In the genomic region with DNA sequence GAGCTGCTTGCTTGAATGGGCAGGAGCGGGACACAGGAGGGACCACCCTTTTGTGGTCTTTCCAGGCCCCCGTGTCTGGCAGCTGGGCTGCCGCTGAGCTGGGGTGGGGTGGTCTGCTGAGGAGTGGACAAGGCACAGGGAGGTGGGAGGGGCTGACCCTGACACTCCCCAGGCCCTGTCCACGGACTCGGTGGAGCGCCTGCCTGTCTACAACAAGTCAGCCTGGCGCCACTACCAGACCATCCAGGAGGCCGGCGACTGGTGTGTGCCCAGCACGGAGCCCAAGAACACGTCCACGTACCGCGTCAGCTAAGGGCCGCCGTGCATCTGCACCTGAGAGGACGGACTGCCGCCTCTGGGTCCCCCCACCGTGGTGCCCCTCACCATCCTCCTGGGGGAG, we compare ENCODE assay signal across 25 cellular contexts. TPM values are rescaled to one million over a fixed set of nuclear protein-coding genes. Genes with fewer than 3 reads are reported as not detected.
DNase-seq lines count a peak whose midpoint lies in the region; ATAC-seq, FAIRE-seq and TF ChIP-seq lines count a peak whose summit lies in the region.
"Had no signal": no experiment of that assay in that cellular context is flagged by ENCODE, and none has a peak within 500 bp of the region (broad histone marks: within the 10 kb centered on the region; RNA-seq: fewer than 3 reads in every experiment).

No MANE protein-coding gene starts in this region.

- no peak for ATAC-seq in Right ventricle myocardium superior (ENCODE audit: poor library complexity)
- no peak for ATAC-seq in left cardiac atrium
- ATAC-seq in sciatic nerve, result no peak
- ATAC-seq in thoracic aorta (ENCODE audit: insufficient number of reproducible peaks, low FRiP score, low read depth), result no peak
- ATAC-seq in GM21381 (IDR thresholded peaks at IDR 0.05; ENCODE audit: unreplicated experiment), result no peak
- ATAC-seq: GM12878 had no signal

- H3K27me3 ChIP-seq in left ventricle myocardium inferior (ENCODE audit: low read depth) (no peaks in the 10 kb centered on the region), thoracic aorta (replicated peaks; ENCODE audit: insufficient read depth) (no peaks in the 10 kb centered on the region)

- FAIRE-seq in urothelium cell line (lab: Jason Lieb, UNC), result no peak
- FAIRE-seq: G401.6, GM12878 had no signal

- H3K4me1 ChIP-seq in left ventricle myocardium inferior, result peaks cover 70% of the 10 kb centered on the region
- peaks cover 16 to 30% of the 10 kb centered on the region in 2 donors for H3K4me1 ChIP-seq in thoracic aorta (ENCODE audit: control insufficient read depth in 1 of 2, low read depth in 2 of 2)

- intact Hi-C loops in Right ventricle myocardium superior (cut with DNase I) (no loop called here), left cardiac atrium (cut with DNase I) (loop anchor here (10.0 kb wide), 2 partner anchors 55 to 65 kb away; partner anchors contain the start of gene SGCA (in 1 of the 2)), left ventricle myocardium inferior (cut with micrococcal nuclease) (no loop called here), sciatic nerve (cut with DNase I) (loop anchor here (10.0 kb wide), 1 partner anchor 185 kb away; no protein-coding TSS in a partner anchor)

- no peak overlapping the region for H3K4me3 ChIP-seq in left ventricle myocardium inferior
- no peak overlapping the region for H3K4me3 ChIP-seq in thoracic aorta
- H3K4me3 ChIP-seq: GM12878, PC-9 had no signal

- H3K36me3 ChIP-seq in left ventricle myocardium inferior (peaks cover 53% of the 10 kb centered on the region), thoracic aorta (peaks cover 45% of the 10 kb centered on the region)

- no peak for TF ChIP-seq CTCF in left ventricle myocardium inferior (IDR thresholded peaks at IDR 0.05; ENCODE audit: borderline replicate concordance)
- TF ChIP-seq CTCF in thoracic aorta (IDR thresholded peaks at IDR 0.05), result no peak

- H3K27ac ChIP-seq in left ventricle myocardium inferior (replicated peaks) (peak overlapping the region; percentile 94), thoracic aorta (peak overlapping the region; percentile 99 to 100)
- H3K27ac ChIP-seq: PC-9 had no signal

- H3K9me3 ChIP-seq in left ventricle myocardium inferior (replicated peaks) (no peaks in the 10 kb centered on the region), thoracic aorta (no peaks in the 10 kb centered on the region)

- DNase-seq in Right ventricle myocardium superior (peak; percentile 47), left cardiac atrium (no peak), left ventricle myocardium inferior (no peak), sciatic nerve (ENCODE audit: low spot score) (peak; percentile 61), thoracic aorta (ENCODE audit: low spot score) (no peak), urothelium cell line (ENCODE audit: low spot score) (no peak), A172 (ENCODE audit: low spot score) (no peak)
- DNase-seq: 8988T; COR-L47; H7; NCI-H1048; NCI-H1417; NCI-H1694; NCI-H2029 treated with DMSO at 0.1 percent for 48 hours; NCI-H446 treated with DMSO at 0.1 percent for 48 hours; NCI-H526; NCI-H82; NK-92 treated with Interleukin-12 subunit alpha and Interleukin-12 subunit beta, amount 100 ng/mL, for 24 hours; PC-9; SHP77 treated with DMSO at 0.1 percent for 48 hours had no signal

RNA-seq across cellular contexts. Expression of gene PDK2, which starts 14.6 kb away (rescaled TPM):
- total RNA-seq in Right ventricle myocardium superior (250 TPM), left cardiac atrium (100 to 1,000 TPM; 156 to 203 TPM), left ventricle myocardium inferior (206 TPM), sciatic nerve (48.6 TPM), thoracic aorta (10 to 100 TPM; 35.5 to 74.9 TPM)
- 13.7 and 13.9 TPM in 2 replicates for total RNA-seq in A172 (2014; rRNA removed; shearing (Covaris generic))

RNA-seq across cellular contexts. Expression of gene SAMD14, which starts 20.2 kb away (rescaled TPM):
- 0.78 TPM for total RNA-seq in Right ventricle myocardium superior
- total RNA-seq in left cardiac atrium, result 1 to 10 TPM; 1.6 to 2.1 TPM
- 1.6 TPM for total RNA-seq in left ventricle myocardium inferior
- 2.5 TPM for total RNA-seq in sciatic nerve
- total RNA-seq in thoracic aorta, result 10 to 100 TPM in 1 of 2 donors, 1 to 10 TPM in 1; 9.7 to 11.5 TPM
- 0.50 and 0.62 TPM in 2 replicates for total RNA-seq in A172 (2014; rRNA removed; shearing (Covaris generic))

RNA-seq across cellular contexts. Expression of gene PPP1R9B, which starts 40.7 kb away (rescaled TPM):
- total RNA-seq in Right ventricle myocardium superior, result 35.4 TPM
- 10 to 100 TPM; 35.8 to 43.4 TPM for total RNA-seq in left cardiac atrium
- 33.0 TPM for total RNA-seq in left ventricle myocardium inferior
- 58.8 TPM for total RNA-seq in sciatic nerve
- 10 to 100 TPM; 53.3 to 67.1 TPM for total RNA-seq in thoracic aorta
- total RNA-seq in A172 (2014; rRNA removed; shearing (Covaris generic)), result 19.1 and 35.5 TPM in 2 replicates

RNA-seq across cellular contexts. Expression of gene ITGA3, which starts 53.9 kb away (rescaled TPM):
- total RNA-seq in Right ventricle myocardium superior, result 12.6 TPM
- total RNA-seq in left cardiac atrium, result 10 to 100 TPM; 26.5 to 35.9 TPM
- total RNA-seq in left ventricle myocardium inferior, result 17.0 TPM
- total RNA-seq in sciatic nerve, result 70.1 TPM
- 100 to 1,000 TPM; 197 to 260 TPM for total RNA-seq in thoracic aorta
- total RNA-seq in A172 (2014; rRNA removed; shearing (Covaris generic)), result 839 and 951 TPM in 2 replicates

RNA-seq across cellular contexts. Expression of gene SGCA, which starts 56.0 kb away (rescaled TPM):
- total RNA-seq in Right ventricle myocardium superior (135 TPM), left cardiac atrium (100 to 1,000 TPM in 1 of 2 donors, 10 to 100 TPM in 1; 96.3 to 131 TPM), left ventricle myocardium inferior (137 TPM), sciatic nerve (3.5 TPM), thoracic aorta (100 to 1,000 TPM in 1 of 2 donors, 10 to 100 TPM in 1; 95.5 to 158 TPM)
- 0.22 and 9.3 TPM in 2 replicates for total RNA-seq in A172 (2014; rRNA removed; shearing (Covaris generic))
- total RNA-seq: HT-29, PC-9, RPMI7951 had no signal

Comparison
In these comparisons a context has a peak if more than half of its experiments do, and no peak if none do; other contexts are left out.
1. DNase-seq: peak in Right ventricle myocardium superior (single experiment) and sciatic nerve (single experiment); none in left cardiac atrium (single experiment), left ventricle myocardium inferior (single experiment), thoracic aorta (single experiment), urothelium cell line (single experiment) and A172 (single experiment).
2. intact Hi-C loops: an anchor here in left cardiac atrium (10.0 kb wide) and sciatic nerve (10.0 kb wide); none called in Right ventricle myocardium superior and left ventricle myocardium inferior.